20 cellular contexts compared by ENCODE assay signal in genomic region chr20:47544852-47545251, GRCh38. TPM values are rescaled to one million over a fixed set of nuclear protein-coding genes. Genes with fewer than 3 reads are reported as not detected.
A peak's percentile ranks its signal among the peaks of the same experiment; 100 is the strongest.
DNase-seq lines count a peak whose midpoint lies in the region; ATAC-seq and TF ChIP-seq lines count a peak whose summit lies in the region.
"Had no signal": no experiment of that assay in that cellular context is flagged by ENCODE, and none has a peak within 500 bp of the region (broad histone marks: within the 10 kb centered on the region; RNA-seq: fewer than 3 reads in every experiment).

No MANE protein-coding gene starts in this region.

- H3K4me3 Mint-ChIP-seq in CD8-positive, alpha-beta T cell: no peak overlapping the region
- H3K4me3 Mint-ChIP-seq in IgD-negative memory B cell: peak overlapping the region in 2 of 4 donors; percentile 4
- peak overlapping the region in 7 of 8 donors; percentile 15 to 85 (median 69) for H3K4me3 Mint-ChIP-seq in naive B cell
- H3K4me3 Mint-ChIP-seq: effector memory CD8-positive, alpha-beta T cell; natural killer cell; stimulated activated naive CD8-positive, alpha-beta T cell treated with anti-CD3 and anti-CD28 coated beads, Interleukin-15, amount 100 ng/mL, for 72 hours had no signal

- no peak for TF ChIP-seq CTCF in CD8-positive, alpha-beta T cell (IDR thresholded peaks at IDR 0.05)
- TF ChIP-seq CTCF in brain microvascular endothelial cell (IDR thresholded peaks at IDR 0.05; ENCODE audit: low read depth, low read length, missing control alignments) (no peak), vagina (IDR thresholded peaks at IDR 0.05) (no peak)

- TF ChIP-seq POLR2A in vagina (IDR thresholded peaks at IDR 0.05): no peak

- H3K36me3 ChIP-seq in CD8-positive, alpha-beta T cell (ENCODE audit: insufficient read depth, low read length): no peaks in the 10 kb centered on the region
- H3K36me3 ChIP-seq in brain microvascular endothelial cell (replicated peaks): no peaks in the 10 kb centered on the region
- no peaks in the 10 kb centered on the region for H3K36me3 ChIP-seq in vagina
- H3K36me3 ChIP-seq: esophagus squamous epithelium, heart left ventricle, upper lobe of left lung had no signal

- in situ Hi-C loops in brain microvascular endothelial cell (cut with HindIII; ENCODE audit: low pct_ligation_motif_present, low sequenced_read_pairs): no loop called here

- H3K9me3 ChIP-seq in CD8-positive, alpha-beta T cell (ENCODE audit: low read length): no peaks in the 10 kb centered on the region
- H3K9me3 ChIP-seq in vagina: no peaks in the 10 kb centered on the region
- H3K9me3 ChIP-seq: esophagus squamous epithelium, heart left ventricle, upper lobe of left lung had no signal

- peaks cover 22% of the 10 kb centered on the region for H3K36me3 Mint-ChIP-seq in CD8-positive, alpha-beta T cell
- peaks cover 6% of the 10 kb centered on the region for H3K36me3 Mint-ChIP-seq in IgD-negative memory B cell
- peaks cover 4 to 15% of the 10 kb centered on the region in 2 donors for H3K36me3 Mint-ChIP-seq in naive B cell
- H3K36me3 Mint-ChIP-seq: natural killer cell had no signal

- peak overlapping the region; percentile 32 for H3K27ac Mint-ChIP-seq in CD8-positive, alpha-beta T cell
- H3K27ac Mint-ChIP-seq in IgD-negative memory B cell (peak overlapping the region in 2 of 3 donors; percentile 40 to 47), naive B cell (peak overlapping the region; percentile 33 to 95 (median 90))
- H3K27ac Mint-ChIP-seq: stimulated activated naive CD8-positive, alpha-beta T cell treated with anti-CD3 and anti-CD28 coated beads, Interleukin-15, amount 100 ng/mL, for 72 hours had no signal

- no peak for ATAC-seq in CD8-positive, alpha-beta T cell
- no peak for ATAC-seq in naive B cell (ENCODE audit: low read depth in 2 of 2)

- H3K27me3 ChIP-seq in CD8-positive, alpha-beta T cell (ENCODE audit: insufficient read depth, low read length): no peaks in the 10 kb centered on the region
- H3K27me3 ChIP-seq in brain microvascular endothelial cell (replicated peaks) (no peaks in the 10 kb centered on the region), vagina (no peaks in the 10 kb centered on the region)
- H3K27me3 ChIP-seq: esophagus squamous epithelium, heart left ventricle, upper lobe of left lung had no signal

- H3K27ac ChIP-seq in CD8-positive, alpha-beta T cell (ENCODE audit: low read depth, low read length): no peak overlapping the region
- H3K27ac ChIP-seq in brain microvascular endothelial cell (peak overlapping the region; percentile 85), vagina (no peak overlapping the region)
- H3K27ac ChIP-seq: C4-2B, esophagus squamous epithelium, heart left ventricle, upper lobe of left lung had no signal

- H3K9me3 Mint-ChIP-seq in CD8-positive, alpha-beta T cell: no peaks in the 10 kb centered on the region
- H3K9me3 Mint-ChIP-seq in IgD-negative memory B cell (no peaks in the 10 kb centered on the region), naive B cell (no peaks in the 10 kb centered on the region)
- H3K9me3 Mint-ChIP-seq: effector memory CD8-positive, alpha-beta T cell; natural killer cell; stimulated activated naive CD8-positive, alpha-beta T cell treated with anti-CD3 and anti-CD28 coated beads, Interleukin-15, amount 100 ng/mL, for 72 hours had no signal

- DNase-seq in CD8-positive, alpha-beta T cell: no peak
- no peak for DNase-seq in brain microvascular endothelial cell
- DNase-seq in naive B cell: no peak
- no peak for DNase-seq in iPS-NIHi11 (ENCODE audit: low spot score)
- DNase-seq in vagina (ENCODE audit: extremely low spot score in 2 of 2): no peak
- DNase-seq in posterior vena cava (ENCODE audit: low spot score): no peak
- DNase-seq: activated CD8-positive, alpha-beta memory T cell treated with anti-CD3 and anti-CD28 coated beads for 24 hours; amygdala; effector memory CD8-positive, alpha-beta T cell; esophagus squamous epithelium; heart left ventricle; MM.1S; natural killer cell; T-helper 9 cell; upper lobe of left lung had no signal

- POLR2A ChIA-PET in CD8-positive, alpha-beta T cell (lab: Charles Lee): interaction anchor here (0.6 to 1.1 kb wide), 4 partner anchors 22 to 981 kb away, joined by 3 to 5 read pairs (median 4); no protein-coding TSS in a partner anchor

- H3K4me1 ChIP-seq in CD8-positive, alpha-beta T cell (ENCODE audit: insufficient read depth, low read length): peaks cover 41% of the 10 kb centered on the region
- H3K4me1 ChIP-seq in vagina: peaks cover 38% of the 10 kb centered on the region

- H3K4me3 ChIP-seq in CD8-positive, alpha-beta T cell (ENCODE audit: low read depth, low read length): no peak overlapping the region
- no peak overlapping the region for H3K4me3 ChIP-seq in brain microvascular endothelial cell (ENCODE audit: low read depth, low read length)
- H3K4me3 ChIP-seq in vagina: no peak overlapping the region
- H3K4me3 ChIP-seq: esophagus squamous epithelium, heart left ventricle, lung, upper lobe of left lung had no signal

- H3K27me3 Mint-ChIP-seq in CD8-positive, alpha-beta T cell (ENCODE audit: low read depth): no peaks in the 10 kb centered on the region
- H3K27me3 Mint-ChIP-seq in IgD-negative memory B cell (no peaks in the 10 kb centered on the region), naive B cell (no peaks in the 10 kb centered on the region)
- H3K27me3 Mint-ChIP-seq: effector memory CD8-positive, alpha-beta T cell; progenitor cell of endocrine pancreas; stimulated activated naive CD8-positive, alpha-beta T cell treated with anti-CD3 and anti-CD28 coated beads, Interleukin-15, amount 100 ng/mL, for 72 hours had no signal

- H3K4me1 Mint-ChIP-seq in CD8-positive, alpha-beta T cell (ENCODE audit: low read depth): peaks cover 66% of the 10 kb centered on the region
- H3K4me1 Mint-ChIP-seq in IgD-negative memory B cell (peaks cover 56 to 66% (median 58%) of the 10 kb centered on the region in 3 donors), naive B cell (peaks cover 62 to 88% (median 84%) of the 10 kb centered on the region in 3 donors)

- intact Hi-C loops in CD8-positive, alpha-beta T cell (cut with DNase I, micrococcal nuclease): no loop called here
- intact Hi-C loops in vagina (cut with DNase I): no loop called here
- intact Hi-C loops in posterior vena cava (cut with DNase I): no loop called here

- CTCF ChIA-PET in CD8-positive, alpha-beta T cell (lab: Charles Lee): interaction anchor here (0.9 kb wide), 1 partner anchor 43 kb away, joined by 3 read pairs; the partner anchor contains the start of gene NCOA3

RNA-seq across cellular contexts. Expression of gene NCOA3, which starts 43.2 kb away (rescaled TPM):
- total RNA-seq in CD8-positive, alpha-beta T cell: 10 to 100 TPM; 45.1 to 47.1 TPM
- 64.7 TPM for polyA plus RNA-seq in IgD-negative memory B cell
- 10 to 100 TPM; 22.7 to 70.9 (median 54.1) TPM for polyA plus RNA-seq in naive B cell (ENCODE audit: low read depth in 6 of 6)
- total RNA-seq in vagina: 47.1 TPM
- 10 to 100 TPM; 39.0 to 46.6 TPM for total RNA-seq in posterior vena cava

Comparison
In these comparisons a context has a peak if more than half of its experiments do, and no peak if none do; other contexts are left out.
1. H3K27ac Mint-ChIP-seq: peak in every context shown above with its lines; median percentile 90 in naive B cell; 44 in IgD-negative memory B cell; 32 in CD8-positive, alpha-beta T cell.